22 cellular contexts compared by ENCODE assay signal in the genomic region with DNA sequence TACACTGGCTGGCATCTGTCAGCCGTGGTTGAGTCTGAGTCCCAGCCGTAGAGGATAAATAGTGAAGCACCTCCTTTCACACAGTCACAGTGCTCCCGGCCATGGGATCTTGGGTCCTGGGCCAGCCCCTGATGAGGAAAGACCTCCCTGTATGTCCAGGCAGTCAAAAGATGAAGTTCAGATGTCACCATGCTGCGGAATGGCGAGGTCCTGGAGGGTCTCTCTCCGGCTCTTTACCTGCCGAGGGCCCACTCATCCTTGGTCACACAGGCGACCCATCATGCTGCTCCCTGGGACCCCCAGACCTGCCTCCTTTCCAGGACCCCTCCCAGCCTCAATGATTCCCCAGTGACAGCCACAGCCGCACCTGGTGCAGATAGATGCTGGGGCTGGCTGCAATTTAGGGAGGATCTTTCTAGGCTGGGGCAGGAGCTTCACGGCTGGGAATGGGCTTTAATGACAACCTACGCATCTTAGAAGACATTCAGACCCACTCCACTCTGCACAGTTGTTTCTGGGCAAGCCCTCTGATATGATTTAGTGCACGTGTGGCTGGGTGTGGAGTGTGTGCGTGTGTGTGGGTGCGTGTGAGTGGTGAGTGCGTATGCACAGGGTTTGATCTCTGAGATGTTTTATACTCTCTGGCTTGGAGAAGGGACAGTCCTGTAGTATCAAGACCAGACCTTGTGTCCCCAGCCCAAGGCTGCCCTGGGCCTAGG.
DNase-seq lines count a peak whose midpoint lies in the region; ATAC-seq, FAIRE-seq and TF ChIP-seq lines count a peak whose summit lies in the region.
"Had no signal": no experiment of that assay in that cellular context is flagged by ENCODE, and none has a peak within 500 bp of the region (broad histone marks: within the 10 kb centered on the region; RNA-seq: fewer than 3 reads in every experiment).

No MANE protein-coding gene starts in this region.

- peak overlapping the region; percentile 78 for H4K8ac ChIP-seq in trophoblast cell (ENCODE audit: low read depth, low read length)

- H3K9me2 ChIP-seq in GM23338 (ENCODE audit: insufficient read depth): no peaks in the 10 kb centered on the region

- H4K91ac ChIP-seq in trophoblast cell (ENCODE audit: low read depth, low read length): peak overlapping the region; percentile 99

- H3K4me2 ChIP-seq in A549: no peak overlapping the region
- H3K4me2 ChIP-seq in GM23338: no peak overlapping the region
- no peak overlapping the region for H3K4me2 ChIP-seq in trophoblast cell (ENCODE audit: low read length)

- peak overlapping the region; percentile 97 for H2AK5ac ChIP-seq in trophoblast cell (ENCODE audit: low read length)

- TF ChIP-seq CTCF in A549 (IDR thresholded peaks at IDR 0.05) (no peak), GM23338 (conservative IDR thresholded peaks at IDR 0.05; ENCODE audit: low read depth in 2 of 2) (no peak), chondrocyte (IDR thresholded peaks at IDR 0.05) (no peak), left lung (IDR thresholded peaks at IDR 0.05) (no peak), endothelial cell (IDR thresholded peaks at IDR 0.05; ENCODE audit: unreplicated experiment) (no peak)

- peaks cover 51% of the 10 kb centered on the region for H3K79me1 ChIP-seq in trophoblast cell (ENCODE audit: low read length)

- POLR2A ChIA-PET in A549 (lab: Yijun Ruan, JAX): no interaction called here

- H3K9me3 Mint-ChIP-seq in GM23338 (no peaks in the 10 kb centered on the region), chondrocyte (ENCODE audit: low read depth) (no peaks in the 10 kb centered on the region), endothelial cell (ENCODE audit: unreplicated experiment) (no peaks in the 10 kb centered on the region)
- H3K9me3 Mint-ChIP-seq: HFFc6 had no signal

- H3K27ac ChIP-seq in A549 (peak overlapping the region; percentile 81 to 93), GM23338 (ENCODE audit: low read depth) (no peak overlapping the region), trophoblast cell (ENCODE audit: low read depth, low read length) (no peak overlapping the region), left lung (no peak overlapping the region)
- H3K27ac ChIP-seq: C4-2B, SK-N-MC had no signal

- no peak overlapping the region for H3K23ac ChIP-seq in trophoblast cell (ENCODE audit: low read length)

- H2BK5ac ChIP-seq in trophoblast cell (ENCODE audit: low read depth, low read length, poor library complexity): peak overlapping the region; percentile 93

- H3F3A ChIP-seq in GM23338 (replicated peaks; ENCODE audit: low read depth): no peaks in the 10 kb centered on the region

- H3K4me3 Mint-ChIP-seq in GM23338: no peak overlapping the region
- no peak overlapping the region for H3K4me3 Mint-ChIP-seq in chondrocyte (ENCODE audit: unreplicated experiment)
- H3K4me3 Mint-ChIP-seq in endothelial cell (ENCODE audit: unreplicated experiment): no peak overlapping the region
- H3K4me3 Mint-ChIP-seq: HFFc6 had no signal

- no peak for TF ChIP-seq POLR2A in A549 (IDR thresholded peaks at IDR 0.05; ENCODE audit: low read length)

- no peaks in the 10 kb centered on the region for H3K36me3 Mint-ChIP-seq in GM23338 (ENCODE audit: low read depth)
- peaks cover 7% of the 10 kb centered on the region for H3K36me3 Mint-ChIP-seq in chondrocyte (ENCODE audit: low read depth)
- peaks cover 5% of the 10 kb centered on the region for H3K36me3 Mint-ChIP-seq in endothelial cell (ENCODE audit: low read depth, unreplicated experiment)

- no peaks in the 10 kb centered on the region for H4K20me1 ChIP-seq in GM23338 (replicated peaks; ENCODE audit: insufficient read depth)

- no peak for FAIRE-seq in A549 (lab: Jason Lieb, UNC)
- FAIRE-seq: D721Med, GM12891, RCC 7860 had no signal

- H3K27ac Mint-ChIP-seq in GM23338: peak overlapping the region; percentile 11; the same call in 1 of the 2 replicates
- H3K27ac Mint-ChIP-seq in chondrocyte (ENCODE audit: unreplicated experiment): no peak overlapping the region
- H3K27ac Mint-ChIP-seq in endothelial cell (ENCODE audit: unreplicated experiment): no peak overlapping the region
- H3K27ac Mint-ChIP-seq: HFFc6 had no signal

- intact Hi-C loops in left lung (cut with DNase I): no loop called here

- CTCF ChIA-PET in A549 (lab: Yijun Ruan, JAX): interaction anchor here (0.9 kb wide), 1 partner anchor 149 kb away, joined by 4 read pairs; no protein-coding TSS in a partner anchor

- no peak overlapping the region for H3K9ac ChIP-seq in trophoblast cell (ENCODE audit: low read length)

- H2AFZ ChIP-seq in GM23338 (no peak overlapping the region), trophoblast cell (ENCODE audit: insufficient read depth, low read length, poor library complexity) (no peak overlapping the region)

- H3K9me3 ChIP-seq in A549: no peaks in the 10 kb centered on the region
- no peaks in the 10 kb centered on the region for H3K9me3 ChIP-seq in trophoblast cell (ENCODE audit: insufficient read depth, low read depth, low read length)
- H3K9me3 ChIP-seq in left lung: no peaks in the 10 kb centered on the region
- H3K9me3 ChIP-seq: MG63 had no signal

- no peak for TF ChIP-seq EP300 in A549 (IDR thresholded peaks at IDR 0.05)

- H3K4me1 Mint-ChIP-seq in GM23338 (peaks cover 7% of the 10 kb centered on the region), chondrocyte (ENCODE audit: low read depth) (peaks cover under 1% of the 10 kb centered on the region), endothelial cell (ENCODE audit: unreplicated experiment) (peaks cover 8% of the 10 kb centered on the region)

- H2BK120ac ChIP-seq in trophoblast cell (ENCODE audit: insufficient read depth, low read length, poor library complexity): peak overlapping the region; percentile 94

- peak overlapping the region; percentile 78 for H3K4ac ChIP-seq in trophoblast cell (ENCODE audit: low read depth, low read length)

- peak overlapping the region; percentile 98 for H3K18ac ChIP-seq in trophoblast cell (ENCODE audit: low read length)

- H4K12ac ChIP-seq in trophoblast cell (ENCODE audit: low read depth, low read length): no peak overlapping the region

- TF ChIP-seq RAD21 in A549 (conservative IDR thresholded peaks at IDR 0.05 in 1 of 2, IDR thresholded peaks at IDR 0.05 in 1 of 2): no peak

- H3K79me2 ChIP-seq in GM23338 (replicated peaks; ENCODE audit: insufficient read depth): no peaks in the 10 kb centered on the region
- peaks cover 19% of the 10 kb centered on the region for H3K79me2 ChIP-seq in trophoblast cell (ENCODE audit: control insufficient read depth, insufficient read depth, low read length, poor library complexity)

- DNase-seq in A549 (ENCODE audit: low read depth in 1 of 2, low spot score in 1 of 2) (no peak), GM23338 (ENCODE audit: low spot score) (no peak), chondrocyte (ENCODE audit: low spot score) (peak; percentile 67), trophoblast cell (no peak), left lung (no peak), endothelial cell (ENCODE audit: low spot score) (no peak), NCI-H510A treated with DMSO at 0.1 percent for 48 hours (lab: John Stamatoyannopoulos, UW) (no peak)
- DNase-seq: HFFc6; IMR-90; MG63; NCI-H1092; NCI-H1436 treated with DMSO at 0.1 percent for 48 hours; NCI-H2081; NCI-H2171 treated with DMSO at 0.1 percent for 48 hours; NCI-H748 treated with DMSO at 0.1 percent for 48 hours; NK-92 treated with Interleukin-12 subunit alpha and Interleukin-12 subunit beta, amount 100 ng/mL, for 24 hours had no signal

- H3K36me3 ChIP-seq in GM23338 (ENCODE audit: insufficient read depth): no peaks in the 10 kb centered on the region
- H3K36me3 ChIP-seq in trophoblast cell (ENCODE audit: control insufficient read depth in 1 of 2, insufficient read depth in 2 of 2, low read length in 2 of 2): peaks cover 33 to 42% of the 10 kb centered on the region in 2 experiments
- H3K36me3 ChIP-seq in left lung: no peaks in the 10 kb centered on the region

- H3K4me1 ChIP-seq in A549 (peaks cover 65% of the 10 kb centered on the region), GM23338 (ENCODE audit: insufficient read depth) (no peaks in the 10 kb centered on the region), trophoblast cell (ENCODE audit: control insufficient read depth in 1 of 2, insufficient read depth in 2 of 2, low read length in 2 of 2) (peaks cover 42 to 47% of the 10 kb centered on the region in 2 experiments), left lung (peaks cover 0 to 19% of the 10 kb centered on the region in 2 donors)

- H3K14ac ChIP-seq in trophoblast cell (ENCODE audit: low read length): peak overlapping the region; percentile 94

- ATAC-seq in A549: no peak
- no peak for ATAC-seq in GM23338
- no peak for ATAC-seq in left lung
- ATAC-seq: Right ventricle myocardium inferior had no signal

- H3K27me3 Mint-ChIP-seq in GM23338 (ENCODE audit: insufficient read depth, low read depth, poor library complexity) (peaks cover 9% of the 10 kb centered on the region), chondrocyte (ENCODE audit: low read depth) (no peaks in the 10 kb centered on the region), endothelial cell (ENCODE audit: unreplicated experiment) (peaks cover 12% of the 10 kb centered on the region)

- H3K27me3 ChIP-seq in GM23338 (ENCODE audit: insufficient read depth) (no peaks in the 10 kb centered on the region), trophoblast cell (ENCODE audit: insufficient read depth, low read length) (no peaks in the 10 kb centered on the region), left lung (peaks cover 0 to 33% of the 10 kb centered on the region in 2 donors)
- H3K27me3 ChIP-seq: MG63 had no signal

- H2BK12ac ChIP-seq in trophoblast cell (ENCODE audit: low read length): peak overlapping the region; percentile 93

- WGBS in A549 (ENCODE audit: missing lambda C conversion rate): 91% methylated on average over 11 of the region's 15 CpGs
- WGBS in trophoblast cell (ENCODE audit: extremely low coverage, insufficient coverage, insufficient read length): no CpG with 5 or more reads among the region's 15 CpGs

- H3K4me3 ChIP-seq in A549 (no peak overlapping the region), GM23338 (no peak overlapping the region), trophoblast cell (ENCODE audit: low read depth, low read length) (peak overlapping the region; percentile 25), left lung (no peak overlapping the region)
- H3K4me3 ChIP-seq: MG63, SK-N-MC had no signal

TF ChIP-seq in A549, 52 proteins besides CTCF, POLR2A, EP300 and RAD21 (continues in another document):
- TF ChIP-seq CHD2 (IDR thresholded peaks at IDR 0.05; ENCODE audit: low read length, partially characterized antibody): no peak
- TF ChIP-seq JUNB (IDR thresholded peaks at IDR 0.05): no peak
- no peak for TF ChIP-seq RCOR1 (IDR thresholded peaks at IDR 0.05; ENCODE audit: low read depth, low read length)

TF ChIP-seq in GM23338, 12 proteins besides CTCF, POLR2A, EP300 and RAD21 (continues in another document):
- TF ChIP-seq JUNB (IDR thresholded peaks at IDR 0.05; ENCODE audit: unreplicated experiment): no peak
- TF ChIP-seq EZH2 (IDR thresholded peaks at IDR 0.05; ENCODE audit: low read depth, unreplicated experiment): no peak

Comparison
In these comparisons a context has a peak if more than half of its experiments do, and no peak if none do; other contexts are left out.
1. H3K27ac ChIP-seq: peak in A549 (2 of 2); none in GM23338 (single experiment), trophoblast cell (single experiment) and left lung (0 of 2).